Comparison of ENCODE assay signal across 8 cellular contexts in genomic region chr19:48110350-48110966, GRCh38. TPM values are rescaled to one million over a fixed set of nuclear protein-coding genes. Genes with fewer than 3 reads are reported as not detected.
DNase-seq lines count a peak whose midpoint lies in the region; ATAC-seq and TF ChIP-seq lines count a peak whose summit lies in the region.

PLA2G4C (minus strand) TSS chr19:48110817; CDS start chr19:48106529, 4,288 bp downstream.

- H3K4me1 ChIP-seq in heart right ventricle (peaks cover 0 to 40% (median 27%) of the 10 kb centered on the region in 9 donors), transverse colon (peaks cover 0 to 26% (median 13%) of the 10 kb centered on the region in 4 donors)

- ATAC-seq in heart right ventricle, result peak; percentile 93 to 97 (median 96)

- in situ Hi-C loops in transverse colon (cut with MboI; ENCODE audit: low pct_ligation_motif_present in 1 of 4, low pct_unique_long_range_greater_than_20kb in 1 of 4, low sequenced_read_pairs in 3 of 4), result no loop called here

- H3K9me3 ChIP-seq in heart right ventricle, result no peaks in the 10 kb centered on the region
- H3K9me3 ChIP-seq in transverse colon, result no peaks in the 10 kb centered on the region

- intact Hi-C loops in T-helper 1 cell treated with Interleukin-12 subunit alpha and Interleukin-12 subunit beta and Interleukin-4 antibody, amounts not matched to agents 30 ng/mL and 1 ng/mL, for 36 hours (cut with micrococcal nuclease), result loop anchor here (2.0 kb wide), 1 partner anchor 150 kb away; no protein-coding TSS in a partner anchor
- intact Hi-C loops in heart right ventricle (cut with DNase I), result no loop called here
- intact Hi-C loops in transverse colon (cut with DNase I; ENCODE audit: low total_unique reads), result no loop called here

- peak within 1 kb of the TSS; percentile 82 to 98 (median 96) for H3K27ac ChIP-seq in heart right ventricle
- H3K27ac ChIP-seq in transverse colon, result peak within 1 kb of the TSS; percentile 87 to 93 (median 89)

- no peak for TF ChIP-seq EP300 in transverse colon (IDR thresholded peaks at IDR 0.05; ENCODE audit: low read depth)

- no peak for TF ChIP-seq CTCF in heart right ventricle (IDR thresholded peaks at IDR 0.05)
- no peak for TF ChIP-seq CTCF in transverse colon (IDR thresholded peaks at IDR 0.05)

- WGBS in heart right ventricle, 2 donors, result 0% methylated on average over 27 of the region's 27 CpGs
- 0% methylated on average over 3 to 27 of the region's 27 CpGs for WGBS in transverse colon (ENCODE audit: low coverage in 1 of 2), 2 donors

- peak; percentile 26 for TF ChIP-seq POLR2A in transverse colon (IDR thresholded peaks at IDR 0.05)

- H3K36me3 ChIP-seq in heart right ventricle (peaks cover 0 to 12% (median 0%) of the 10 kb centered on the region in 9 donors), transverse colon (no peaks in the 10 kb centered on the region)

- H3K4me3 ChIP-seq in heart right ventricle (peak within 1 kb of the TSS; percentile 2 to 73 (median 55)), transverse colon (peak within 1 kb of the TSS; percentile 22 to 54 (median 34))

- DNase-seq in COLO829 (ENCODE audit: low spot score) (peak; percentile 93), H4 (ENCODE audit: low spot score) (peak; percentile 85), NCI-H1436 (lab: John Stamatoyannopoulos, UW) (peak; percentile 94), amniotic stem cell (lab: John Stamatoyannopoulos, UW) (peak; percentile 71), heart right ventricle (peak; percentile 92 to 95), pons (ENCODE audit: low spot score) (peak; percentile 91), transverse colon (peak; percentile 89)

- no peaks in the 10 kb centered on the region for H3K27me3 ChIP-seq in heart right ventricle
- no peaks in the 10 kb centered on the region for H3K27me3 ChIP-seq in transverse colon

RNA-seq across cellular contexts. Expression of gene PLA2G4C, which starts in this region (rescaled TPM):
- total RNA-seq in H4 (2014; rRNA removed; shearing (Covaris generic)), result 2.8 and 3.0 TPM in 2 replicates
- 24.9 and 31.0 TPM in 2 replicates for total RNA-seq in T-helper 1 cell treated with Interleukin-12 subunit alpha and Interleukin-12 subunit beta and Interleukin-4 antibody, amounts not matched to agents 30 ng/mL and 1 ng/mL, for 36 hours
- total RNA-seq in heart right ventricle (10 to 100 TPM; 28.1 to 71.2 (median 46.3) TPM), transverse colon (1 to 10 TPM; 1.2 to 9.5 (median 8.3) TPM)
- 10 to 100 TPM; 15.0 to 59.7 TPM for polyA plus RNA-seq in heart right ventricle

Comparison
In these comparisons a context has a peak if more than half of its experiments do, and no peak if none do; other contexts are left out.
1. Peak in every context shown above with its lines: DNase-seq, ATAC-seq, H3K4me3 ChIP-seq and H3K27ac ChIP-seq.